Comparison of ENCODE assay signal across 1 cellular context in genomic region chr5:136034976-136035375, GRCh38.
TF ChIP-seq lines count a peak whose summit lies in the region.

No MANE protein-coding gene starts in this region.

TF ChIP-seq in SK-N-SH, 30 proteins besides CTCF, POLR2A, EP300 and RAD21 (continued from another document):
- TF ChIP-seq, protein P1, sequence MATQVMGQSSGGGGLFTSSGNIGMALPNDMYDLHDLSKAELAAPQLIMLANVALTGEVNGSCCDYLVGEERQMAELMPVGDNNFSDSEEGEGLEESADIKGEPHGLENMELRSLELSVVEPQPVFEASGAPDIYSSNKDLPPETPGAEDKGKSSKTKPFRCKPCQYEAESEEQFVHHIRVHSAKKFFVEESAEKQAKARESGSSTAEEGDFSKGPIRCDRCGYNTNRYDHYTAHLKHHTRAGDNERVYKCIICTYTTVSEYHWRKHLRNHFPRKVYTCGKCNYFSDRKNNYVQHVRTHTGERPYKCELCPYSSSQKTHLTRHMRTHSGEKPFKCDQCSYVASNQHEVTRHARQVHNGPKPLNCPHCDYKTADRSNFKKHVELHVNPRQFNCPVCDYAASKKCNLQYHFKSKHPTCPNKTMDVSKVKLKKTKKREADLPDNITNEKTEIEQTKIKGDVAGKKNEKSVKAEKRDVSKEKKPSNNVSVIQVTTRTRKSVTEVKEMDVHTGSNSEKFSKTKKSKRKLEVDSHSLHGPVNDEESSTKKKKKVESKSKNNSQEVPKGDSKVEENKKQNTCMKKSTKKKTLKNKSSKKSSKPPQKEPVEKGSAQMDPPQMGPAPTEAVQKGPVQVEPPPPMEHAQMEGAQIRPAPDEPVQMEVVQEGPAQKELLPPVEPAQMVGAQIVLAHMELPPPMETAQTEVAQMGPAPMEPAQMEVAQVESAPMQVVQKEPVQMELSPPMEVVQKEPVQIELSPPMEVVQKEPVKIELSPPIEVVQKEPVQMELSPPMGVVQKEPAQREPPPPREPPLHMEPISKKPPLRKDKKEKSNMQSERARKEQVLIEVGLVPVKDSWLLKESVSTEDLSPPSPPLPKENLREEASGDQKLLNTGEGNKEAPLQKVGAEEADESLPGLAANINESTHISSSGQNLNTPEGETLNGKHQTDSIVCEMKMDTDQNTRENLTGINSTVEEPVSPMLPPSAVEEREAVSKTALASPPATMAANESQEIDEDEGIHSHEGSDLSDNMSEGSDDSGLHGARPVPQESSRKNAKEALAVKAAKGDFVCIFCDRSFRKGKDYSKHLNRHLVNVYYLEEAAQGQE (IDR thresholded peaks at IDR 0.05; ENCODE audit: low read depth, low read length) = no peak
- TF ChIP-seq, protein P2, sequence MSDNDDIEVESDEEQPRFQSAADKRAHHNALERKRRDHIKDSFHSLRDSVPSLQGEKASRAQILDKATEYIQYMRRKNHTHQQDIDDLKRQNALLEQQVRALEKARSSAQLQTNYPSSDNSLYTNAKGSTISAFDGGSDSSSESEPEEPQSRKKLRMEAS (IDR thresholded peaks at IDR 0.05; ENCODE audit: low read depth) = no peak
- TF ChIP-seq POLR2AphosphoS5 (IDR thresholded peaks at IDR 0.05; ENCODE audit: low read depth, low read length) (0 out of 2 replicates have a peak, but pooled peaks have one; percentile 4), TCF12 (IDR thresholded peaks at IDR 0.05) (no peak), JUND (IDR thresholded peaks at IDR 0.05) (no peak), USF2 (IDR thresholded peaks at IDR 0.05; ENCODE audit: borderline replicate concordance, low read depth, low read length) (no peak)
